In genomic region chr4:138118270-138118669, GRCh38 we compare ENCODE assay signal across 28 cellular contexts.
"Had no signal": no experiment of that assay in that cellular context is flagged by ENCODE, and none has a peak within 500 bp of the region (broad histone marks: within the 10 kb centered on the region; RNA-seq: fewer than 3 reads in every experiment).

No MANE protein-coding gene starts in this region.

- H3K27me3 ChIP-seq: neural progenitor cell, ovary, suprapubic skin, tibial artery, upper lobe of right lung had no signal

- H3K27ac ChIP-seq: left ventricle myocardium inferior, neural progenitor cell, ovary, skin epidermis, suprapubic skin, thoracic aorta, tibial artery, upper lobe of right lung had no signal

- H3K27me3 Mint-ChIP-seq: progenitor cell of endocrine pancreas had no signal

- H3K4me1 ChIP-seq: suprapubic skin, upper lobe of right lung had no signal

- H3K9me3 ChIP-seq: ovary, suprapubic skin, thoracic aorta, upper lobe of right lung had no signal

- H3K4me3 ChIP-seq: left ventricle myocardium inferior, lung, neural progenitor cell, ovary, skin epidermis, suprapubic skin, thoracic aorta, tibial artery, upper lobe of right lung had no signal

- H3K27ac Mint-ChIP-seq: immature natural killer cell; mesothelial cell of epicardium; naive B cell; natural killer cell; nephron progenitor cell; neural progenitor cell; progenitor cell of endocrine pancreas; stimulated activated naive B cell treated with anti-CD40 and anti-IgM and Interleukin-4, amounts not matched to agents 10 μg/mL and 1 μg/mL and 100 μg/mL, for 72 hours had no signal

- H3K4me1 Mint-ChIP-seq: immature natural killer cell, mesothelial cell of epicardium, natural killer cell, nephron progenitor cell, neural progenitor cell had no signal

- ATAC-seq: natural killer cell; right cardiac atrium; sciatic nerve; stimulated activated naive B cell treated with anti-CD40 and anti-IgM and Interleukin-4, amounts not matched to agents 10 μg/mL and 1 μg/mL and 100 μg/mL, for 72 hours; stimulated activated naive CD8-positive, alpha-beta T cell treated with anti-CD3 and anti-CD28 coated beads, Interleukin-15, Interleukin-2, amounts not matched to agents 100 U/mL and 50 U/mL, for 24 hours; upper lobe of right lung had no signal

- DNase-seq: hypothalamus; immature natural killer cell; kidney; left ventricle myocardium inferior; mesendoderm; naive B cell; natural killer cell; nephron progenitor cell; ovary; retina; right cardiac atrium; stimulated activated CD4-positive, alpha-beta T cell treated with anti-CD3 and anti-CD28 coated beads, Interleukin-12 subunit alpha, Interleukin-12 subunit beta, amount 100 ng/mL, for 4 hours; stimulated activated CD4-positive, alpha-beta T cell treated with anti-CD3 and anti-CD28 coated beads, Interleukin-15, amount 100 ng/mL, for 24 hours; stimulated activated CD4-positive, alpha-beta T cell treated with anti-CD3 and anti-CD28 coated beads, Interleukin-2, amount 100 ng/mL, for 24 hours; stimulated activated CD4-positive, alpha-beta T cell treated with anti-CD3 and anti-CD28 coated beads, Interleukin-4, amount 100 ng/mL, for 1 hour; stimulated activated naive B cell treated with anti-CD40 and anti-IgM and Interleukin-4, amounts not matched to agents 10 μg/mL and 1 μg/mL and 100 μg/mL, for 72 hours; stimulated activated naive CD8-positive, alpha-beta T cell treated with anti-CD3 and anti-CD28 coated beads, Interleukin-15, Interleukin-2, amounts not matched to agents 100 U/mL and 50 U/mL, for 24 hours; tibial artery; trophoblast cell; upper lobe of right lung had no signal

- H3K4me3 Mint-ChIP-seq: immature natural killer cell; mesothelial cell of epicardium; naive B cell; natural killer cell; nephron progenitor cell; neural progenitor cell; stimulated activated naive B cell treated with anti-CD40 and anti-IgM and Interleukin-4, amounts not matched to agents 10 μg/mL and 1 μg/mL and 100 μg/mL, for 72 hours had no signal

- H3K36me3 ChIP-seq: left ventricle myocardium inferior, neural progenitor cell, ovary, suprapubic skin, thoracic aorta, tibial artery, upper lobe of right lung had no signal
